ENCODE assay signal across 2 cellular contexts in genomic region chr1:12229835-12230548, GRCh38.
A peak's percentile ranks its signal among the peaks of the same experiment; 100 is the strongest.
TF ChIP-seq lines count a peak whose summit lies in the region.

TSS of gene VPS13D (plus strand) at chr1:12230030. CDS start at chr1:12234267, 4,237 bp downstream.

TF ChIP-seq in HEK293, 187 proteins besides CTCF, POLR2A, EP300 and RAD21 (continued from another document and continues in another):
- peak; percentile 68; the same call in 1 of the 2 replicates for TF ChIP-seq PBX3 (CRISPR knock-in tag; IDR thresholded peaks at IDR 0.05)
- TF ChIP-seq INSM2 (tag by site-specific recombination; IDR thresholded peaks at IDR 0.05): no peak
- TF ChIP-seq ZNF488 (tag by site-specific recombination; IDR thresholded peaks at IDR 0.05): no peak
- TF ChIP-seq WT1 (tag by site-specific recombination; IDR thresholded peaks at IDR 0.05): no peak
- TF ChIP-seq ZNF660 (tag by site-specific recombination; IDR thresholded peaks at IDR 0.05): peak; percentile 95
- no peak for TF ChIP-seq ZNF174 (tag by site-specific recombination; IDR thresholded peaks at IDR 0.05)
- TF ChIP-seq ZBTB17 (tag by site-specific recombination; IDR thresholded peaks at IDR 0.05): peak; percentile 88
- TF ChIP-seq SALL2 (tag by site-specific recombination; IDR thresholded peaks at IDR 0.05; ENCODE audit: borderline replicate concordance): no peak
- peak; percentile 11 for TF ChIP-seq GLIS2 (tag by site-specific recombination; IDR thresholded peaks at IDR 0.05)
- TF ChIP-seq ZNF366 (tag by site-specific recombination; conservative IDR thresholded peaks at IDR 0.05): no peak
- no peak for TF ChIP-seq BCL11B (tag by site-specific recombination; IDR thresholded peaks at IDR 0.05; ENCODE audit: low read depth)
- TF ChIP-seq GFI1B (tag by site-specific recombination; IDR thresholded peaks at IDR 0.05): no peak
- no peak for TF ChIP-seq SP7 (tag by site-specific recombination; IDR thresholded peaks at IDR 0.05)
- TF ChIP-seq ZBTB26 (tag by site-specific recombination; optimal IDR thresholded peaks at IDR 0.05): peak; percentile 18
- TF ChIP-seq ZNF132 (tag by site-specific recombination; IDR thresholded peaks at IDR 0.05; ENCODE audit: borderline replicate concordance): no peak
- peak; percentile 78; the same call in 1 of the 2 replicates for TF ChIP-seq YY1 (tag by site-specific recombination; IDR thresholded peaks at IDR 0.05)
- peak; percentile 57 for TF ChIP-seq IKZF3 (tag by site-specific recombination; IDR thresholded peaks at IDR 0.05)
- TF ChIP-seq ATF2 (tag by site-specific recombination; IDR thresholded peaks at IDR 0.05; ENCODE audit: low read depth): no peak
- TF ChIP-seq ZNF19 (tag by site-specific recombination; IDR thresholded peaks at IDR 0.05; ENCODE audit: low read depth): no peak
- TF ChIP-seq ZEB2 (tag by site-specific recombination; IDR thresholded peaks at IDR 0.05): no peak

TF ChIP-seq in K562, 482 proteins besides CTCF, POLR2A, EP300 and RAD21 (continued from another document and continues in another):
- TF ChIP-seq MLX (CRISPR knock-in tag; conservative IDR thresholded peaks at IDR 0.05) (no peak), TGIF2 (CRISPR knock-in tag; IDR thresholded peaks at IDR 0.05) (no peak), MITF (IDR thresholded peaks at IDR 0.05) (no peak), HMGXB4 (CRISPR knock-in tag; IDR thresholded peaks at IDR 0.05) (peak; percentile 99), ZBTB8A (IDR thresholded peaks at IDR 0.05; ENCODE audit: partially characterized antibody) (no peak), NR1H2 (CRISPR knock-in tag; IDR thresholded peaks at IDR 0.05) (peak; percentile 70), DACH1 (IDR thresholded peaks at IDR 0.05; ENCODE audit: partially characterized antibody) (peak; percentile 33), MCM5 (IDR thresholded peaks at IDR 0.05; ENCODE audit: low read depth) (no peak), SOX6 (IDR thresholded peaks at IDR 0.05) (peak; percentile 13; the same call in 1 of the 2 replicates), GATAD2A (IDR thresholded peaks at IDR 0.05) (peak; percentile 47; the same call in 1 of the 2 replicates), TCF3 (CRISPR knock-in tag; IDR thresholded peaks at IDR 0.05) (0 out of 2 replicates have a peak, but pooled peaks have one; percentile 14), KAT8 (IDR thresholded peaks at IDR 0.05; ENCODE audit: low read depth) (no peak), E2F1 (CRISPR knock-in tag; IDR thresholded peaks at IDR 0.05) (no peak), NCOR1 (IDR thresholded peaks at IDR 0.05) (no peak), CHD2 (IDR thresholded peaks at IDR 0.05; ENCODE audit: low read depth, low read length) (no peak), ZBTB43 (CRISPR knock-in tag; IDR thresholded peaks at IDR 0.05) (no peak), XRCC3 (IDR thresholded peaks at IDR 0.05) (no peak), L3MBTL2 (IDR thresholded peaks at IDR 0.05) (peak; percentile 95), SMAD4 (CRISPR knock-in tag; conservative IDR thresholded peaks at IDR 0.05) (peak; percentile 95), FOXP1 (CRISPR knock-in tag; IDR thresholded peaks at IDR 0.05) (peak; percentile 52; the same call in 1 of the 2 replicates), MCM2 (IDR thresholded peaks at IDR 0.05; ENCODE audit: low read depth) (no peak), EHMT2 (IDR thresholded peaks at IDR 0.05) (no peak), UBTF (IDR thresholded peaks at IDR 0.05; ENCODE audit: borderline replicate concordance in 1 of 2, low read depth in 2 of 2, low read length in 2 of 2) (peak in 1 of 2 experiments; percentile 65; a peak in 1 of 4 replicates), U2AF1 (optimal IDR thresholded peaks at IDR 0.05; ENCODE audit: low read depth, low read length) (peak; percentile 76), ELF4 (CRISPR knock-in tag; IDR thresholded peaks at IDR 0.05) (no peak), ZNF583 (CRISPR knock-in tag; IDR thresholded peaks at IDR 0.05) (peak; percentile 38; the same call in 1 of the 2 replicates), PHF20 (IDR thresholded peaks at IDR 0.05; ENCODE audit: partially characterized antibody) (peak; percentile 72), NKRF (IDR thresholded peaks at IDR 0.05; ENCODE audit: borderline replicate concordance) (no peak), NRF1 (conservative IDR thresholded peaks at IDR 0.05 in 1 of 2, IDR thresholded peaks at IDR 0.05 in 1 of 2) (peak in 1 of 2 experiments; percentile 79; a peak in 2 of 4 replicates), THAP12 (CRISPR knock-in tag; IDR thresholded peaks at IDR 0.05) (peak; percentile 91), HLTF (IDR thresholded peaks at IDR 0.05) (no peak; the same call in 1 of the 2 replicates), YBX1 (IDR thresholded peaks at IDR 0.05) (no peak), GABPB1 (CRISPR knock-in tag; IDR thresholded peaks at IDR 0.05) (peak; percentile 71; the same call in 1 of the 2 replicates), BHLHE40 (IDR thresholded peaks at IDR 0.05; ENCODE audit: low read length) (peak; percentile 22; the same call in 1 of the 2 replicates), HMGN3 (IDR thresholded peaks at IDR 0.05; ENCODE audit: borderline replicate concordance, extremely low read depth, insufficient read length, low read depth, low read length) (peak; percentile 34), HNRNPLL (IDR thresholded peaks at IDR 0.05; ENCODE audit: low read depth, low read length, poor library complexity, severe bottlenecking) (peak; percentile 68), NFRKB (IDR thresholded peaks at IDR 0.05; ENCODE audit: low read depth) (no peak), RBM14 (IDR thresholded peaks at IDR 0.05; ENCODE audit: borderline replicate concordance, insufficient read depth, low read depth, low read length) (no peak), RBM22 (IDR thresholded peaks at IDR 0.05; ENCODE audit: low read depth, low read length, poor library complexity, severe bottlenecking) (no peak), ZNF512 (tag; IDR thresholded peaks at IDR 0.05) (no peak), KDM2B (CRISPR knock-in tag; IDR thresholded peaks at IDR 0.05) (0 out of 2 replicates have a peak, but pooled peaks have one; percentile 2), CBFA2T2 (conservative IDR thresholded peaks at IDR 0.05) (0 out of 2 replicates have a peak, but pooled peaks have one; percentile 13), TCF7 (IDR thresholded peaks at IDR 0.05; ENCODE audit: borderline replicate concordance) (peak; percentile 86; the same call in 1 of the 2 replicates), CCNT2 (IDR thresholded peaks at IDR 0.05; ENCODE audit: borderline replicate concordance, extremely low read depth, insufficient read length, low read depth, low read length) (peak; percentile 91), MBD2 (IDR thresholded peaks at IDR 0.05; ENCODE audit: borderline replicate concordance, low read depth) (no peak), SMARCA4 (IDR thresholded peaks at IDR 0.05) (no peak)
